In genomic region chr1:212470059-212470458, GRCh38 we compare ENCODE assay signal across 1 cellular context.
TF ChIP-seq lines count a peak whose summit lies in the region.

No MANE protein-coding gene starts in this region.

TF ChIP-seq in SK-N-SH, 30 proteins besides CTCF, POLR2A, EP300 and RAD21 (continued from another document):
- TF ChIP-seq REST (IDR thresholded peaks at IDR 0.05; ENCODE audit: low read depth, low read length) (no peak), MXI1 (IDR thresholded peaks at IDR 0.05; ENCODE audit: low read depth, low read length) (no peak), ZBTB33 (IDR thresholded peaks at IDR 0.05; ENCODE audit: borderline replicate concordance, low read depth) (no peak), FOXJ3 (CRISPR knock-in tag; IDR thresholded peaks at IDR 0.05) (no peak), CHD2 (IDR thresholded peaks at IDR 0.05; ENCODE audit: low read length, partially characterized antibody) (no peak), USF1 (IDR thresholded peaks at IDR 0.05; ENCODE audit: borderline replicate concordance, low read depth) (peak; percentile 77), TEAD4 (IDR thresholded peaks at IDR 0.05; ENCODE audit: borderline replicate concordance, insufficient read depth) (no peak), RXRA (IDR thresholded peaks at IDR 0.05; ENCODE audit: borderline replicate concordance, low read depth) (no peak), NRF1 (IDR thresholded peaks at IDR 0.05; ENCODE audit: low read depth, low read length) (no peak), YY1 (IDR thresholded peaks at IDR 0.05; ENCODE audit: low read depth) (no peak), GABPA (IDR thresholded peaks at IDR 0.05; ENCODE audit: low read depth) (no peak), GATA2 (CRISPR knock-in tag; IDR thresholded peaks at IDR 0.05) (no peak), IRF3 (IDR thresholded peaks at IDR 0.05; ENCODE audit: low read depth, low read length) (no peak), SMC3 (IDR thresholded peaks at IDR 0.05; ENCODE audit: low read depth, low read length) (no peak), FOSL2 (IDR thresholded peaks at IDR 0.05; ENCODE audit: borderline replicate concordance, low read depth) (peak; percentile 76), NFIC (IDR thresholded peaks at IDR 0.05; ENCODE audit: borderline replicate concordance) (peak; percentile 66), POLR2AphosphoS5 (IDR thresholded peaks at IDR 0.05; ENCODE audit: low read depth, low read length) (no peak), TCF12 (IDR thresholded peaks at IDR 0.05) (peak; percentile 40; the same call in 1 of the 2 replicates), SIN3A (IDR thresholded peaks at IDR 0.05; ENCODE audit: borderline replicate concordance, low read depth, low read length) (no peak), ELF1 (IDR thresholded peaks at IDR 0.05) (no peak), JUND (IDR thresholded peaks at IDR 0.05) (peak; percentile 68), USF2 (IDR thresholded peaks at IDR 0.05; ENCODE audit: borderline replicate concordance, low read depth, low read length) (no peak)
